8 cellular contexts compared by ENCODE assay signal in genomic region chr16:24834459-24835335, GRCh38. TPM values are rescaled to one million over a fixed set of nuclear protein-coding genes. Genes with fewer than 3 reads are reported as not detected.
DNase-seq lines count a peak whose midpoint lies in the region; ATAC-seq, FAIRE-seq and TF ChIP-seq lines count a peak whose summit lies in the region.

No MANE protein-coding gene starts in this region.

- no peak for FAIRE-seq in bronchial epithelial cell (lab: Jason Lieb, UNC)

- H3K4me3 ChIP-seq in bronchial epithelial cell (ENCODE audit: low read depth, low read length) (no peak overlapping the region), gastrocnemius medialis (no peak overlapping the region)

- H3K9me3 ChIP-seq in gastrocnemius medialis = no peaks in the 10 kb centered on the region

- peak; percentile 78 for TF ChIP-seq CTCF in bronchial epithelial cell (IDR thresholded peaks at IDR 0.05; ENCODE audit: insufficient read depth, low read length, severe bottlenecking)
- no peak for TF ChIP-seq CTCF in mesothelial cell of epicardium (IDR thresholded peaks at IDR 0.05; ENCODE audit: unreplicated experiment)
- no peak for TF ChIP-seq CTCF in gastrocnemius medialis (IDR thresholded peaks at IDR 0.05 in 4 of 5, conservative IDR thresholded peaks at IDR 0.05 in 1 of 5)

- in situ Hi-C loops in gastrocnemius medialis (cut with MboI; ENCODE audit: low sequenced_read_pairs in 4 of 4) = no loop called here

- no peaks in the 10 kb centered on the region for H3K36me3 ChIP-seq in bronchial epithelial cell (ENCODE audit: control insufficient read depth, insufficient read depth, low read length)
- peaks cover 0 to 16% of the 10 kb centered on the region in 2 donors for H3K36me3 ChIP-seq in gastrocnemius medialis

- no peaks in the 10 kb centered on the region for H3K36me3 Mint-ChIP-seq in mesothelial cell of epicardium

- ATAC-seq in gastrocnemius medialis = no peak

- intact Hi-C loops in gastrocnemius medialis (cut with DNase I; ENCODE audit: low total_unique reads) = no loop called here

- H3K4me3 Mint-ChIP-seq in mesothelial cell of epicardium = no peak overlapping the region

- H3K27me3 ChIP-seq in bronchial epithelial cell (ENCODE audit: control insufficient read depth, insufficient read depth, low read length) (no peaks in the 10 kb centered on the region), gastrocnemius medialis (no peaks in the 10 kb centered on the region)

- H3K27ac ChIP-seq in gastrocnemius medialis = no peak overlapping the region

- H3K27me3 Mint-ChIP-seq in mesothelial cell of epicardium (ENCODE audit: low read depth) = peaks cover 4% of the 10 kb centered on the region

- no peaks in the 10 kb centered on the region for H3K9me3 Mint-ChIP-seq in mesothelial cell of epicardium

- peak overlapping the region; percentile 35 for H3K27ac Mint-ChIP-seq in mesothelial cell of epicardium

- peaks cover 4% of the 10 kb centered on the region for H3K4me1 Mint-ChIP-seq in mesothelial cell of epicardium

- DNase-seq in SIG-M5 treated with dmso at 0.1 percent for 504 hours (lab: John Stamatoyannopoulos, UW; ENCODE audit: unreplicated experiment) (peak; percentile 57), SIG-M5 (lab: John Stamatoyannopoulos, UW) (no peak), NCI-H1694 (lab: John Stamatoyannopoulos, UW) (peak; percentile 37), bronchial epithelial cell (ENCODE audit: low read depth) (peak; percentile 44), mesothelial cell of epicardium (ENCODE audit: low spot score in 2 of 2, unreplicated experiment in 2 of 2) (no peak), T1000 (lab: John Stamatoyannopoulos, UW) (no peak), gastrocnemius medialis (no peak), NCI-H1048 (lab: John Stamatoyannopoulos, UW) (no peak)

- H3K4me1 ChIP-seq in gastrocnemius medialis = no peaks in the 10 kb centered on the region

- no peak for TF ChIP-seq POLR2A in gastrocnemius medialis (IDR thresholded peaks at IDR 0.05)

RNA-seq across cellular contexts. Expression of gene SLC5A11, which starts 11.1 kb away (rescaled TPM):
- not detected in 2 replicates for total RNA-seq in bronchial epithelial cell
- 0.22 to 0.32 TPM in 2 of 3 replicates, not detected in the other for total RNA-seq in mesothelial cell of epicardium
- under 1 TPM in 2 of 4 donors, not detected in 2; 0.20 to 0.66 TPM for total RNA-seq in gastrocnemius medialis

Comparison
In these comparisons a context has a peak if more than half of its experiments do, and no peak if none do; other contexts are left out.
1. DNase-seq: peak in SIG-M5 treated with dmso at 0.1 percent for 504 hours (single experiment), NCI-H1694 (single experiment) and bronchial epithelial cell (single experiment); none in SIG-M5 (single experiment), mesothelial cell of epicardium (0 of 2), T1000 (single experiment), gastrocnemius medialis (0 of 2) and NCI-H1048 (single experiment).